Comparison of ENCODE assay signal across 10 cellular contexts in genomic region chr9:110156902-110157301, GRCh38. TPM values are rescaled to one million over a fixed set of nuclear protein-coding genes. Genes with fewer than 3 reads are reported as not detected.
DNase-seq lines count a peak whose midpoint lies in the region; ATAC-seq and TF ChIP-seq lines count a peak whose summit lies in the region.
"Had no signal": no experiment of that assay in that cellular context is flagged by ENCODE, and none has a peak within 500 bp of the region (broad histone marks: within the 10 kb centered on the region; RNA-seq: fewer than 3 reads in every experiment).

No MANE protein-coding gene starts in this region.

- POLR2A ChIA-PET in HEK293T (lab: Yijun Ruan, JAX): no interaction called here

- peak; percentile 87 for ATAC-seq in GM18508 (IDR thresholded peaks at IDR 0.05; ENCODE audit: insufficient read depth, unreplicated experiment)
- peak; percentile 66 for ATAC-seq in HG02884 (IDR thresholded peaks at IDR 0.05; ENCODE audit: unreplicated experiment)
- peak; percentile 46 for ATAC-seq in esophagus mucosa

- CTCF ChIA-PET in HEK293T (lab: Yijun Ruan, JAX): no interaction called here

- peak; percentile 92 for DNase-seq in AG08395 (ENCODE audit: low spot score)
- DNase-seq in NOMO-1 treated with DMSO at 0.1 percent for 48 hours (lab: John Stamatoyannopoulos, UW; ENCODE audit: unreplicated experiment): peak; percentile 98
- no peak for DNase-seq in COLO668 (lab: John Stamatoyannopoulos, UW; ENCODE audit: unreplicated experiment)
- no peak for DNase-seq in HEK293T (ENCODE audit: extremely low spot score)
- DNase-seq in DMS153 treated with DMSO at 0.1 percent for 48 hours (lab: John Stamatoyannopoulos, UW; ENCODE audit: unreplicated experiment): no peak

TF ChIP-seq in HEK293T, 16 proteins besides CTCF, POLR2A, EP300 and RAD21:
- TF ChIP-seq FOXK2 (IDR thresholded peaks at IDR 0.05) (no peak), SP1 (IDR thresholded peaks at IDR 0.05) (no peak), PKNOX1 (IDR thresholded peaks at IDR 0.05) (no peak), ZNF384 (IDR thresholded peaks at IDR 0.05) (no peak), ELF4 (IDR thresholded peaks at IDR 0.05) (no peak), LEF1 (IDR thresholded peaks at IDR 0.05; ENCODE audit: borderline replicate concordance) (no peak), NFRKB (IDR thresholded peaks at IDR 0.05) (no peak), TARDBP (IDR thresholded peaks at IDR 0.05) (no peak), CTBP1 (IDR thresholded peaks at IDR 0.05; ENCODE audit: borderline replicate concordance) (no peak), L3MBTL2 (conservative IDR thresholded peaks at IDR 0.05) (no peak), ARNT (IDR thresholded peaks at IDR 0.05) (no peak), SUZ12 (IDR thresholded peaks at IDR 0.05) (no peak), BHLHE40 (IDR thresholded peaks at IDR 0.05; ENCODE audit: borderline replicate concordance) (no peak), HDGF (IDR thresholded peaks at IDR 0.05; ENCODE audit: borderline replicate concordance) (no peak), FOXM1 (IDR thresholded peaks at IDR 0.05; ENCODE audit: borderline replicate concordance) (no peak), FOXA1 (IDR thresholded peaks at IDR 0.05) (no peak)

RNA-seq across cellular contexts. Expression of gene C9orf152, which starts 51.1 kb away (rescaled TPM):
- 0.60 TPM for total RNA-seq in esophagus mucosa
- total RNA-seq: endothelial cell of umbilical vein, H1 had no signal

Comparison
In these comparisons a context has a peak if more than half of its experiments do, and no peak if none do; other contexts are left out.
1. DNase-seq: peak in AG08395 (single experiment) and NOMO-1 treated with DMSO at 0.1 percent for 48 hours (single experiment); none in COLO668 (single experiment), HEK293T (single experiment) and DMS153 treated with DMSO at 0.1 percent for 48 hours (single experiment).
2. Peak in every context shown above with its lines, with median percentiles within 50 percentile points of each other: ATAC-seq.